8 cellular contexts compared by ENCODE assay signal in genomic region chr17:40364121-40364861, GRCh38. TPM values are rescaled to one million over a fixed set of nuclear protein-coding genes. Genes with fewer than 3 reads are reported as not detected.
DNase-seq lines count a peak whose midpoint lies in the region; ATAC-seq and TF ChIP-seq lines count a peak whose summit lies in the region.

GJD3 (minus strand) TSS chr17:40364737; CDS start chr17:40363815, 922 bp downstream.

- no peak for TF ChIP-seq CTCF in HCT116 (IDR thresholded peaks at IDR 0.05 in 2 of 3, conservative IDR thresholded peaks at IDR 0.05 in 1 of 3; ENCODE audit: borderline replicate concordance in 1 of 3, insufficient read depth in 1 of 3, low read depth in 2 of 3, low read length in 2 of 3)
- TF ChIP-seq CTCF in dorsolateral prefrontal cortex (IDR thresholded peaks at IDR 0.05 in 54 of 56, conservative IDR thresholded peaks at IDR 0.05 in 2 of 56; ENCODE audit: low read depth in 1 of 56, partially characterized antibody in 56 of 56), result no peak

- H2AFZ ChIP-seq in ACC112 (ENCODE audit: low read length, unreplicated experiment), result no peak within 1 kb of the TSS
- H2AFZ ChIP-seq in HCT116 (ENCODE audit: low read depth, low read length, poor library complexity, severe bottlenecking), result no peak within 1 kb of the TSS

- DNase-seq in HCT116 (ENCODE audit: low read depth, low spot score) (no peak), dorsolateral prefrontal cortex (no peak), NCI-H2029 treated with DMSO at 0.1 percent for 48 hours (lab: John Stamatoyannopoulos, UW) (no peak), hypothalamus (lab: John Stamatoyannopoulos, UW) (no peak)
- no peak for DNase-seq in stimulated activated CD4-positive, alpha-beta T cell treated with anti-CD3 and anti-CD28 coated beads, Interleukin-12 subunit alpha, Interleukin-12 subunit beta, amount 100 ng/mL, for 4 hours
- DNase-seq in central memory CD4-positive, alpha-beta T cell, result no peak

- H3K4me1 ChIP-seq in ACC112 (ENCODE audit: control insufficient read depth, insufficient read depth, low read length, unreplicated experiment) (peaks cover 5% of the 10 kb centered on the region), HCT116 (ENCODE audit: control insufficient read depth in 1 of 2, insufficient read depth in 2 of 2, low read length in 2 of 2) (peaks cover 4 to 22% of the 10 kb centered on the region in 2 experiments; a peak in 3 of 4 replicates), muscle layer of duodenum (ENCODE audit: control insufficient read depth in 1 of 2, insufficient read depth in 2 of 2, low read length in 2 of 2) (peaks cover 0 to 13% of the 10 kb centered on the region in 2 donors)

- H3K4me3 ChIP-seq in ACC112 (ENCODE audit: low read depth, low read length) (peak within 1 kb of the TSS; percentile 93), HCT116 (replicated peaks in 1 of 2; ENCODE audit: low read depth in 1 of 2, low read length in 2 of 2) (peak within 1 kb of the TSS; percentile 24 to 55), dorsolateral prefrontal cortex (peak within 1 kb of the TSS in 55 of 59 donors; percentile 21 to 67 (median 47)), muscle layer of duodenum (ENCODE audit: low read depth in 1 of 2, low read length in 2 of 2) (peak within 1 kb of the TSS; percentile 55 to 71)

- H3K36me3 ChIP-seq in ACC112 (ENCODE audit: insufficient read depth, low read length) (no peaks in the 10 kb centered on the region), HCT116 (ENCODE audit: control insufficient read depth in 1 of 2, insufficient read depth in 2 of 2, low read length in 2 of 2) (no peaks in the 10 kb centered on the region), muscle layer of duodenum (ENCODE audit: control insufficient read depth in 1 of 2, insufficient read depth in 2 of 2, low read length in 2 of 2) (no peaks in the 10 kb centered on the region)

- intact Hi-C loops in HCT116 (cut with micrococcal nuclease), result no loop called here
- intact Hi-C loops in dorsolateral prefrontal cortex (cut with DNase I), result loop anchor here in 1 of 2 donors (5.0 kb wide), 1 partner anchor 53 kb away; the partner anchor contains the start of gene TOP2A

- no peak within 1 kb of the TSS for H3K27ac ChIP-seq in ACC112 (ENCODE audit: low read depth, low read length)
- H3K27ac ChIP-seq in HCT116 (ENCODE audit: low read depth, low read length), result no peak within 1 kb of the TSS; the same call in 1 of the 2 replicates
- H3K27ac ChIP-seq in dorsolateral prefrontal cortex, result no peak within 1 kb of the TSS
- H3K27ac ChIP-seq in muscle layer of duodenum (ENCODE audit: low read length), result no peak within 1 kb of the TSS

- H4K20me1 ChIP-seq in HCT116 (ENCODE audit: insufficient read depth), result no peaks in the 10 kb centered on the region

- CTCF ChIA-PET in HCT116 (lab: Charles Lee), result interaction anchor here (1.2 to 1.3 kb wide), 4 partner anchors 10 to 196 kb away, joined by 3 to 8 read pairs (median 5); partner anchors contain the start of gene TOP2A

- H3K4me2 ChIP-seq in HCT116 (ENCODE audit: low read length), result peak within 1 kb of the TSS; percentile 73

- H3K79me2 ChIP-seq in ACC112 (ENCODE audit: control insufficient read depth, insufficient read depth, low read length, unreplicated experiment), result no peaks in the 10 kb centered on the region
- H3K79me2 ChIP-seq in HCT116 (ENCODE audit: insufficient read depth, low read length), result no peaks in the 10 kb centered on the region

- H3K9ac ChIP-seq in HCT116 (ENCODE audit: low read length), result no peak within 1 kb of the TSS

- no peaks in the 10 kb centered on the region for H3K9me3 ChIP-seq in HCT116 (ENCODE audit: control insufficient read depth in 1 of 2, insufficient read depth in 1 of 2, low read depth in 1 of 2, low read length in 2 of 2)
- H3K9me3 ChIP-seq in muscle layer of duodenum (ENCODE audit: control insufficient read depth in 1 of 2, low read length in 2 of 2), result no peaks in the 10 kb centered on the region

- ATAC-seq in HCT116, result no peak

- no peaks in the 10 kb centered on the region for H3K27me3 ChIP-seq in ACC112 (ENCODE audit: insufficient read depth, low read length)
- no peaks in the 10 kb centered on the region for H3K27me3 ChIP-seq in HCT116 (ENCODE audit: insufficient read depth, low read length)
- H3K27me3 ChIP-seq in dorsolateral prefrontal cortex, result peaks cover 0 to 35% (median 6%) of the 10 kb centered on the region in 45 donors
- no peaks in the 10 kb centered on the region for H3K27me3 ChIP-seq in muscle layer of duodenum (ENCODE audit: low read depth, low read length)

- TF ChIP-seq POLR2A in HCT116 (IDR thresholded peaks at IDR 0.05; ENCODE audit: borderline replicate concordance, extremely low read depth, insufficient read depth, insufficient read length), result no peak

- RAD21 ChIA-PET in HCT116 (lab: Charles Lee; ENCODE audit: low non-redundant PET in 1 of 2, low total read pairs in 2 of 2, uncharacterized antibody in 2 of 2, unreplicated experiment in 2 of 2), result interaction anchor here in 1 of 2 experiments (2.5 kb wide), 1 partner anchor 169 kb away, joined by 5 read pairs; no protein-coding TSS in a partner anchor

- no peaks in the 10 kb centered on the region for H3K9me2 ChIP-seq in HCT116 (ENCODE audit: insufficient read depth)

- no peak for TF ChIP-seq RAD21 in HCT116 (IDR thresholded peaks at IDR 0.05; ENCODE audit: low read depth)

- POLR2A ChIA-PET in HCT116 (lab: Charles Lee), result interaction anchor here (2.3 kb wide), 1 partner anchor 172 kb away, joined by 6 read pairs; no protein-coding TSS in a partner anchor

- no TSS peak for BruUV-seq in HCT116 (replicated peaks; lab: Mats Ljungman, UMichigan)

TF ChIP-seq in HCT116, 20 proteins besides CTCF, POLR2A, EP300 and RAD21:
- TF ChIP-seq ZFX (IDR thresholded peaks at IDR 0.05) (no peak), ZBTB33 (IDR thresholded peaks at IDR 0.05; ENCODE audit: extremely low read depth, insufficient replicate concordance, low read length) (no peak), POLR2AphosphoS5 (IDR thresholded peaks at IDR 0.05; ENCODE audit: low read depth, low read length) (no peak), ELF1 (IDR thresholded peaks at IDR 0.05; ENCODE audit: borderline replicate concordance, low read depth) (no peak), YY1 (IDR thresholded peaks at IDR 0.05; ENCODE audit: extremely low read depth, insufficient replicate concordance, low read depth, low read length) (no peak), TCF7L2 (IDR thresholded peaks at IDR 0.05; ENCODE audit: borderline replicate concordance, extremely low read depth, insufficient read depth, insufficient read length) (no peak), SRF (IDR thresholded peaks at IDR 0.05; ENCODE audit: low read depth) (no peak), SIN3A (IDR thresholded peaks at IDR 0.05; ENCODE audit: low read depth) (no peak)

RNA-seq across cellular contexts. Expression of gene GJD3, which starts in this region (rescaled TPM):
- total RNA-seq in HCT116 (2021; ENCODE audit: unreplicated experiment) (not detected), dorsolateral prefrontal cortex (1 to 10 TPM in 4 of 120 experiments, under 1 TPM in 18, not detected in 98; 0.48 to 1.7 (median 0.75) TPM)
- polyA plus RNA-seq in HCT116 (2012), result 0.29 and 1.5 TPM in 2 replicates

Comparison
In these comparisons a context has a peak if more than half of its experiments do, and no peak if none do; other contexts are left out.
1. H3K4me3 ChIP-seq: peak in every context shown above with its lines; median percentile 93 in ACC112; 63 in muscle layer of duodenum; 47 in dorsolateral prefrontal cortex; 40 in HCT116.